ENCODE assay signal across 8 cellular contexts in the genomic region with DNA sequence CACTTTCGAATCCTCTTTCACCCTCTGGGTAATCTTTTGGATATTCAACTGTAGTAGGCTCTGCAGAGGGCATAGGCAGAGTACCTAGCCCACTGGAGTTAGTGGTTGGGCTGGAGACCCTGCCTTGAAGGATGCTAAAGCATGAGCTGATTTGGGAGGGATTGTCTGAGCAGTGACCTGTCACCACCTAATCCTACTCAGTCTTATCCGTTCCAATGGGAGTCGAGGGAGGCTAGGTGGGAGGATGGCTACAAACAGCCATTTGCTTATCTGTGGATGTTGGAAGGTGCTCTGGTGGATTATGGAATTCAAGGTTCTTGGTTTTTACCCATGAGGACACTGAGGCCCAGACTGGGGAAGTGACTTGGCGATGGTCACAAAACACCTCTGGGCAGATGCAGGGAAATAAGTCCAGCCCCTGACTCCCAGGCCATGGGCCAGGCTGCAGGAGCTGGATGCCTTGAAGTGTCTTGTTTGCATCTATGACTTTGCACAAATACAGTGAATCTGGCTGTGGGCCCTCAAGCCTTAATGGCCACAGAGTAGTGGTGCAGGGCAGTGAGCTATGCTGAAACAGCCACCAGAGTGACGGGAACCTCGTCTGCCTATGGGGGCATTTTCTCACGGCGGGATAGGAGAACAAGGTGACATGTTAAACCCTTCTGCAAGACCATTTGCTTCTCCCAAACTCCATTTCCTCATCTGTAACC. TPM values are rescaled to one million over a fixed set of nuclear protein-coding genes. Genes with fewer than 3 reads are reported as not detected.
DNase-seq lines count a peak whose midpoint lies in the region; ATAC-seq, FAIRE-seq and TF ChIP-seq lines count a peak whose summit lies in the region.

No MANE protein-coding gene starts in this region.

- peak overlapping the region; percentile 4 for H2AFZ ChIP-seq in keratinocyte (ENCODE audit: control insufficient read depth, low read length)

- H3K4me3 ChIP-seq in keratinocyte (ENCODE audit: control insufficient read depth in 2 of 3, extremely low read depth in 1 of 3, insufficient read depth in 2 of 3, low read depth in 1 of 3, low read length in 3 of 3), result peak overlapping the region in 1 of 3 experiments; percentile 73

- no peaks in the 10 kb centered on the region for H3K9me3 ChIP-seq in keratinocyte (ENCODE audit: control insufficient read depth, low read depth, low read length)

- H3K9ac ChIP-seq in keratinocyte (ENCODE audit: control insufficient read depth, extremely low read depth, insufficient read depth, low read length), result no peak overlapping the region

- peaks cover 16% of the 10 kb centered on the region for H3K4me1 Mint-ChIP-seq in activated T-helper 17 cell treated with anti-CD3 and anti-CD28 coated beads, Interleukin-2, amount 50 U/mL, for 72 hours

- DNase-seq in NOMO-1 treated with DMSO at 0.1 percent for 48 hours (lab: John Stamatoyannopoulos, UW; ENCODE audit: unreplicated experiment) (peak; percentile 16), NOMO-1 treated with dmso at 0.1 percent for 144 hours (lab: John Stamatoyannopoulos, UW; ENCODE audit: unreplicated experiment) (no peak), keratinocyte (ENCODE audit: low read depth, low spot score) (no peak), substantia nigra (lab: John Stamatoyannopoulos, UW) (peak in 2 of 49 donors; percentile 7 to 11)

- no peak for FAIRE-seq in keratinocyte (lab: Jason Lieb, UNC)

- H4K20me1 ChIP-seq in keratinocyte (ENCODE audit: control insufficient read depth, extremely low read depth, insufficient read depth, low read length), result peaks cover 4% of the 10 kb centered on the region

- peak overlapping the region; percentile 81 for H3K4me2 ChIP-seq in keratinocyte (ENCODE audit: control insufficient read depth, extremely low read depth, insufficient read depth, low read depth, low read length)

- dilution Hi-C loops in keratinocyte (cut with MboI; ENCODE audit: extremely low pct_ligation_motif_present, low sequenced_read_pairs), result no loop called here

- peak overlapping the region; percentile 81 for H3K27ac Mint-ChIP-seq in activated T-helper 17 cell treated with anti-CD3 and anti-CD28 coated beads, Interleukin-2, amount 50 U/mL, for 72 hours

- H3K79me2 ChIP-seq in keratinocyte (ENCODE audit: control insufficient read depth, insufficient read depth, low read length), result peaks cover 51% of the 10 kb centered on the region

- TF ChIP-seq CTCF in keratinocyte (optimal IDR thresholded peaks at IDR 0.05 in 1 of 3, IDR thresholded peaks at IDR 0.05 in 1 of 3, conservative IDR thresholded peaks at IDR 0.05 in 1 of 3; ENCODE audit: extremely low read depth in 1 of 3, insufficient read depth in 2 of 3, low read length in 3 of 3), result no peak

- peak overlapping the region; percentile 80 for H3K4me3 Mint-ChIP-seq in activated T-helper 17 cell treated with anti-CD3 and anti-CD28 coated beads, Interleukin-2, amount 50 U/mL, for 72 hours

- H3K27ac ChIP-seq in keratinocyte (ENCODE audit: control insufficient read depth, insufficient read depth, low read length) (peak overlapping the region; percentile 55), substantia nigra (ENCODE audit: low read depth, low read length, poor library complexity, severe bottlenecking) (peak overlapping the region; percentile 89)

- H3K27me3 ChIP-seq in keratinocyte (ENCODE audit: control insufficient read depth, extremely low read depth, insufficient read depth, low read length), result no peaks in the 10 kb centered on the region

- peaks cover 11 to 20% of the 10 kb centered on the region in 2 experiments for H3K36me3 ChIP-seq in keratinocyte (ENCODE audit: control insufficient read depth in 2 of 2, extremely low read depth in 1 of 2, insufficient read depth in 2 of 2, low read length in 2 of 2)

- no peak for ATAC-seq in activated T-helper 17 cell treated with anti-CD3 and anti-CD28 coated beads, Interleukin-2, amount 50 U/mL, for 72 hours (replicated peaks)
- ATAC-seq in HG02840 (IDR thresholded peaks at IDR 0.05; ENCODE audit: low FRiP score, unreplicated experiment), result no peak
- no peak for ATAC-seq in GM18870 (IDR thresholded peaks at IDR 0.05; ENCODE audit: unreplicated experiment)
- ATAC-seq in HG02610 (IDR thresholded peaks at IDR 0.05; ENCODE audit: unreplicated experiment), result no peak

- peaks cover 30% of the 10 kb centered on the region for H3K36me3 Mint-ChIP-seq in activated T-helper 17 cell treated with anti-CD3 and anti-CD28 coated beads, Interleukin-2, amount 50 U/mL, for 72 hours (ENCODE audit: low read depth)

- no peaks in the 10 kb centered on the region for H3K9me1 ChIP-seq in keratinocyte (ENCODE audit: control insufficient read depth, extremely low read depth, insufficient read depth, low read length)

- H3K9me3 Mint-ChIP-seq in activated T-helper 17 cell treated with anti-CD3 and anti-CD28 coated beads, Interleukin-2, amount 50 U/mL, for 72 hours, result no peaks in the 10 kb centered on the region

- H3K27me3 Mint-ChIP-seq in activated T-helper 17 cell treated with anti-CD3 and anti-CD28 coated beads, Interleukin-2, amount 50 U/mL, for 72 hours, result no peaks in the 10 kb centered on the region

- peaks cover 31% of the 10 kb centered on the region for H3K4me1 ChIP-seq in keratinocyte (ENCODE audit: control insufficient read depth, extremely low read depth, insufficient read depth, low read length)

RNA-seq across cellular contexts. Expression of gene KMT5A, which starts 3.7 kb away (rescaled TPM):
- 10 to 100 TPM; 48.9 to 67.2 TPM for total RNA-seq in activated T-helper 17 cell treated with anti-CD3 and anti-CD28 coated beads, Interleukin-2, amount 50 U/mL, for 72 hours
- polyA plus RNA-seq in keratinocyte, result 19.4 to 39.2 TPM (median 28.6 TPM) in 3 replicates
- 38.0 TPM for polyA plus RNA-seq in keratinocyte (2011; ENCODE audit: low read depth)
- polyA plus RNA-seq in keratinocyte (2011; cell fraction: cytosol; rRNA removed), result 32.0 and 35.0 TPM in 2 replicates
- 32.9 and 35.2 TPM in 2 replicates for polyA plus RNA-seq in keratinocyte (2011; cell fraction: nucleus; rRNA removed)
- 28.7 and 34.0 TPM in 2 replicates for polyA plus RNA-seq in keratinocyte (2012; ENCODE audit: low replicate concordance)
- polyA minus RNA-seq in keratinocyte, result 11.3 to 18.4 TPM (median 18.2 TPM) in 3 replicates
- 21.7 TPM for polyA minus RNA-seq in keratinocyte (2011; cell fraction: cytosol; rRNA and poly(A)+ RNA removed)
- 10.3 and 15.3 TPM in 2 replicates for polyA minus RNA-seq in keratinocyte (2011; cell fraction: nucleus; rRNA and poly(A)+ RNA removed)

RNA-seq across cellular contexts. Expression of gene SBNO1, which starts 23.0 kb away (rescaled TPM):
- total RNA-seq in activated T-helper 17 cell treated with anti-CD3 and anti-CD28 coated beads, Interleukin-2, amount 50 U/mL, for 72 hours, result 10 to 100 TPM; 59.8 to 64.0 TPM
- 11.0 to 18.4 TPM (median 12.0 TPM) in 3 replicates for polyA plus RNA-seq in keratinocyte
- polyA plus RNA-seq in keratinocyte (2011; ENCODE audit: low read depth), result 40.5 TPM
- polyA plus RNA-seq in keratinocyte (2011; cell fraction: cytosol; rRNA removed), result 7.3 and 11.4 TPM in 2 replicates
- polyA plus RNA-seq in keratinocyte (2011; cell fraction: nucleus; rRNA removed), result 11.7 and 15.2 TPM in 2 replicates
- polyA plus RNA-seq in keratinocyte (2012; ENCODE audit: low replicate concordance), result 19.2 and 21.2 TPM in 2 replicates
- 9.0 to 42.9 TPM (median 18.4 TPM) in 3 replicates for polyA minus RNA-seq in keratinocyte
- 14.4 TPM for polyA minus RNA-seq in keratinocyte (2011; cell fraction: cytosol; rRNA and poly(A)+ RNA removed)
- polyA minus RNA-seq in keratinocyte (2011; cell fraction: nucleus; rRNA and poly(A)+ RNA removed), result 14.5 and 32.3 TPM in 2 replicates

RNA-seq across cellular contexts. Expression of gene RILPL2, which starts 48.8 kb away (rescaled TPM):
- total RNA-seq in activated T-helper 17 cell treated with anti-CD3 and anti-CD28 coated beads, Interleukin-2, amount 50 U/mL, for 72 hours, result 10 to 100 TPM; 12.3 to 12.6 TPM
- 2.1 to 3.6 TPM (median 3.2 TPM) in 3 replicates for polyA plus RNA-seq in keratinocyte
- 0.79 TPM for polyA plus RNA-seq in keratinocyte (2011; ENCODE audit: low read depth)
- 3.3 TPM in 2 replicates for polyA plus RNA-seq in keratinocyte (2011; cell fraction: cytosol; rRNA removed)
- 2.0 TPM in 2 replicates for polyA plus RNA-seq in keratinocyte (2011; cell fraction: nucleus; rRNA removed)
- polyA plus RNA-seq in keratinocyte (2012; ENCODE audit: low replicate concordance), result 1.4 and 3.8 TPM in 2 replicates
- 1.1 to 1.7 TPM (median 1.3 TPM) in 3 replicates for polyA minus RNA-seq in keratinocyte
- polyA minus RNA-seq in keratinocyte (2011; cell fraction: cytosol; rRNA and poly(A)+ RNA removed), result 1.5 TPM
- polyA minus RNA-seq in keratinocyte (2011; cell fraction: nucleus; rRNA and poly(A)+ RNA removed), result 0.53 and 0.70 TPM in 2 replicates
